8 cellular contexts compared by ENCODE assay signal in genomic region chr6:29753309-29753644, GRCh38. TPM values are rescaled to one million over a fixed set of nuclear protein-coding genes. Genes with fewer than 3 reads are reported as not detected.
DNase-seq lines count a peak whose midpoint lies in the region; ATAC-seq, FAIRE-seq and TF ChIP-seq lines count a peak whose summit lies in the region.

No MANE protein-coding gene starts in this region.

- DNase-seq in COLO829 (ENCODE audit: low spot score), result no peak
- no peak for DNase-seq in GM12891 (ENCODE audit: insufficient read length, low spot score)
- no peak for DNase-seq in NCI-H69 (lab: John Stamatoyannopoulos, UW)

- H3K79me2 ChIP-seq in OCI-LY3 (ENCODE audit: low read length), result no peaks in the 10 kb centered on the region

- H3K36me3 ChIP-seq in BLaER1 treated with 17β-estradiol and CSF1 and Interleukin-3, amounts not matched to agents 10 nM and 100 nM, result no peaks in the 10 kb centered on the region
- no peaks in the 10 kb centered on the region for H3K36me3 ChIP-seq in OCI-LY3 (replicated peaks; ENCODE audit: low read depth, low read length)
- no peaks in the 10 kb centered on the region for H3K36me3 ChIP-seq in ectodermal cell (ENCODE audit: control insufficient read depth, insufficient read depth, low read length)
- H3K36me3 ChIP-seq in neuron (ENCODE audit: insufficient read depth, low read length), result no peaks in the 10 kb centered on the region

- no peak for ATAC-seq in GM21528 (IDR thresholded peaks at IDR 0.05; ENCODE audit: low FRiP score, unreplicated experiment)

- H2AFZ ChIP-seq in OCI-LY3 (ENCODE audit: low read depth, low read length), result no peak overlapping the region
- H2AFZ ChIP-seq in neuron (ENCODE audit: low read depth, low read length), result peak overlapping the region; percentile 94

- H3K4me2 ChIP-seq in BLaER1 treated with 17β-estradiol and CSF1 and Interleukin-3, amounts not matched to agents 10 nM and 100 nM, result peak overlapping the region; percentile 44 to 90 (median 83); a peak in 15 of 22 replicates
- H3K4me2 ChIP-seq in OCI-LY3 (ENCODE audit: low read length), result peak overlapping the region; percentile 65

- peak overlapping the region in 9 of 10 experiments; percentile 60 to 94 (median 80); a peak in 14 of 20 replicates for H3K4me3 ChIP-seq in BLaER1 treated with 17β-estradiol and CSF1 and Interleukin-3, amounts not matched to agents 10 nM and 100 nM
- H3K4me3 ChIP-seq in OCI-LY3 (ENCODE audit: low read length) (peak overlapping the region; percentile 95), ectodermal cell (ENCODE audit: insufficient read depth, low read depth, low read length) (peak overlapping the region; percentile 57), neuron (ENCODE audit: low read length) (no peak overlapping the region)

- 4 to 8% methylated on average over 2 of the region's 4 CpGs for WGBS in ectodermal cell, 2 experiments

- H4K20me1 ChIP-seq in BLaER1 treated with 17β-estradiol and CSF1 and Interleukin-3, amounts not matched to agents 10 nM and 100 nM, result no peaks in the 10 kb centered on the region; a peak in 1 of 22 replicates
- H4K20me1 ChIP-seq in OCI-LY3 (ENCODE audit: insufficient read depth, low read length), result no peaks in the 10 kb centered on the region

- H3K27me3 ChIP-seq in BLaER1 treated with 17β-estradiol and CSF1 and Interleukin-3, amounts not matched to agents 10 nM and 100 nM, result peaks cover 0 to 5% (median 3%) of the 10 kb centered on the region in 11 experiments; a peak in 12 of 22 replicates
- H3K27me3 ChIP-seq in OCI-LY3 (ENCODE audit: low read depth, low read length) (no peaks in the 10 kb centered on the region), ectodermal cell (ENCODE audit: control insufficient read depth, insufficient read depth, low read length, poor library complexity, severe bottlenecking) (peaks cover 50% of the 10 kb centered on the region), neuron (ENCODE audit: insufficient read depth, low read length) (peaks cover 46% of the 10 kb centered on the region)

- no peak for TF ChIP-seq CTCF in OCI-LY3 (IDR thresholded peaks at IDR 0.05; ENCODE audit: low read depth, low read length)

- FAIRE-seq in GM12891 (lab: Jason Lieb, UNC), result no peak

- TF ChIP-seq POLR2A in GM12891 (IDR thresholded peaks at IDR 0.05; ENCODE audit: low read depth, low read length), result no peak

- H3K27ac ChIP-seq in BLaER1 treated with 17β-estradiol and CSF1 and Interleukin-3, amounts not matched to agents 10 nM and 100 nM, result no peak overlapping the region
- no peak overlapping the region for H3K27ac ChIP-seq in OCI-LY3 (ENCODE audit: low read length)
- no peak overlapping the region for H3K27ac ChIP-seq in ectodermal cell (ENCODE audit: insufficient read depth, low read depth, low read length, poor library complexity, severe bottlenecking)

- H3K9ac ChIP-seq in BLaER1 treated with 17β-estradiol and CSF1 and Interleukin-3, amounts not matched to agents 10 nM and 100 nM, result peak overlapping the region in 3 of 11 experiments; percentile 87 to 89 (median 88); a peak in 6 of 22 replicates
- H3K9ac ChIP-seq in OCI-LY3 (ENCODE audit: low read length), result no peak overlapping the region

- peaks cover 16 to 29% (median 21%) of the 10 kb centered on the region in 10 experiments for H3K4me1 ChIP-seq in BLaER1 treated with 17β-estradiol and CSF1 and Interleukin-3, amounts not matched to agents 10 nM and 100 nM
- peaks cover 4% of the 10 kb centered on the region; the same call in 1 of the 2 replicates for H3K4me1 ChIP-seq in OCI-LY3 (ENCODE audit: low read length)
- peaks cover 9% of the 10 kb centered on the region for H3K4me1 ChIP-seq in ectodermal cell (ENCODE audit: control insufficient read depth, insufficient read depth, low read length)
- no peaks in the 10 kb centered on the region for H3K4me1 ChIP-seq in neuron (ENCODE audit: insufficient read depth, low read length)

- H3K9me3 ChIP-seq in BLaER1 treated with 17β-estradiol and CSF1 and Interleukin-3, amounts not matched to agents 10 nM and 100 nM (replicated peaks in 1 of 11), result no peaks in the 10 kb centered on the region
- H3K9me3 ChIP-seq in OCI-LY3 (ENCODE audit: insufficient read depth, low read length) (no peaks in the 10 kb centered on the region), ectodermal cell (ENCODE audit: control insufficient read depth, low read length) (no peaks in the 10 kb centered on the region), neuron (ENCODE audit: low read length) (no peaks in the 10 kb centered on the region)

TF ChIP-seq in GM12891, 5 proteins besides CTCF, POLR2A, EP300 and RAD21:
- no peak for TF ChIP-seq SPI1 (IDR thresholded peaks at IDR 0.05; ENCODE audit: low read depth, low read length)

RNA-seq across cellular contexts. Expression of gene HLA-F, which starts 30.0 kb away (rescaled TPM):
- polyA plus RNA-seq in ectodermal cell (2013, experiment 1 of 4), result 1.0 TPM
- polyA plus RNA-seq in ectodermal cell (2013, experiment 2 of 4), result 0.76 TPM
- polyA plus RNA-seq in ectodermal cell (2013, experiment 3 of 4), result 0.75 TPM
- 0.93 TPM for polyA plus RNA-seq in ectodermal cell (2013, experiment 4 of 4)
- 332 TPM for polyA plus RNA-seq in GM12891 (2012; ENCODE audit: low read depth, missing spikeins)
